In the genomic region with DNA sequence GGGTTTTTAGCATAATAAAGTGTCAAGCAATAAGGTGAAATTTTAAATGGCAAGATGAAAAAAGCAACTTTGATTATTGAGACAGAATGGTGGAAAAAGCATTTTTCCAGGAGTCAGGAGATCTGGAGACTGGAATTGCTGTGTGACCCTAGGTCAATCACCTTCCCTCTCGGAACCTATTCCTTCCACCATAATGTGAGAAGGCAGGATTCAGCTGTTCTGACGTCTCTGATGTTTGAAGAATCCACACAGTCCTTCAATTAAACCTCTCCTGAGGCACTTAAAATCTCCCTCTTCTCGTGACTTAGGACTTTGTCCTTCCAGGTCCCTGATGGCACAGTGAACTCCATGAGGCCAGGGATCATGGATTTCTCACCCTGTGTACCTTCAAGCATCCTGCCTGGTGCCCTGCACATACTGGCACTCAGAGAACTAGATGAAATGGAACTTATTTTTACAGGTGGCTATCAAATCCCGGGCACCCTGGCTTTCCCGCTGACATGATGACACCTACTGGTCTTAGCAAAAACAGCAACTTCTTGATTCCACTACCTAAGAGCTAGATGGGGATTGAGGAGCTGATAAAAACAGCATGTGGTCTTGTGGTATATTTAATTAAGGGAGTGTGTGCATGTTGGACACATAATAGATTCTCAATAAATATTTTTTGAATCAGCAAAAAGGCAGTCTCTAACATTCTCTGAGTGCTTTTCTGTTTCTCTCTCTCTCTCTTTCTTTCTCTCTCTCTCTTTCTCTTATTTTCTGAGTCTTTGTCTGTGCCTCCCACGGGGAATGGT, we compare ENCODE assay signal across 8 cellular contexts. TPM values are rescaled to one million over a fixed set of nuclear protein-coding genes. Genes with fewer than 3 reads are reported as not detected.
DNase-seq lines count a peak whose midpoint lies in the region; ATAC-seq, FAIRE-seq and TF ChIP-seq lines count a peak whose summit lies in the region.

No MANE protein-coding gene starts in this region.

- in situ Hi-C loops in T47D (cut with HindIII; ENCODE audit: low pct_unique_long_range_greater_than_20kb, low sequenced_read_pairs), result no loop called here

- FAIRE-seq in keratinocyte (lab: Jason Lieb, UNC), result no peak

- H3K36me3 ChIP-seq in keratinocyte (ENCODE audit: control insufficient read depth in 2 of 2, extremely low read depth in 1 of 2, insufficient read depth in 2 of 2, low read length in 2 of 2), result no peaks in the 10 kb centered on the region

- no peaks in the 10 kb centered on the region for H3K9me3 ChIP-seq in keratinocyte (ENCODE audit: control insufficient read depth, low read depth, low read length)

- dilution Hi-C loops in keratinocyte (cut with MboI; ENCODE audit: extremely low pct_ligation_motif_present, low sequenced_read_pairs), result no loop called here

- peak; percentile 65 for ATAC-seq in Right ventricle myocardium superior (ENCODE audit: poor library complexity)
- no peak for ATAC-seq in Right ventricle myocardium inferior

- DNase-seq in Right ventricle myocardium superior (no peak), Right ventricle myocardium inferior (ENCODE audit: missing footprints) (no peak), NCI-H146 (lab: John Stamatoyannopoulos, UW) (peak; percentile 73), SW480 (ENCODE audit: low spot score) (peak; percentile 78), T47D (ENCODE audit: low read depth in 1 of 2, low spot score in 1 of 2) (peak; percentile 78 to 79), keratinocyte (ENCODE audit: low read depth, low spot score) (peak; percentile 15), OCI-M2 (lab: John Stamatoyannopoulos, UW; ENCODE audit: unreplicated experiment) (no peak)
- peak; percentile 9 for DNase-seq in stimulated activated CD4-positive, alpha-beta T cell treated with anti-CD3 and anti-CD28 coated beads, Interleukin-4, amount 100 ng/mL, for 1 hour

- no peaks in the 10 kb centered on the region for H3K9me1 ChIP-seq in keratinocyte (ENCODE audit: control insufficient read depth, extremely low read depth, insufficient read depth, low read length)

- H4K20me1 ChIP-seq in keratinocyte (ENCODE audit: control insufficient read depth, extremely low read depth, insufficient read depth, low read length), result no peaks in the 10 kb centered on the region

- H3K27ac ChIP-seq in keratinocyte (ENCODE audit: control insufficient read depth, insufficient read depth, low read length), result no peak overlapping the region

- no peak overlapping the region for H2AFZ ChIP-seq in keratinocyte (ENCODE audit: control insufficient read depth, low read length)

- H3K4me2 ChIP-seq in keratinocyte (ENCODE audit: control insufficient read depth, extremely low read depth, insufficient read depth, low read depth, low read length), result no peak overlapping the region

- intact Hi-C loops in Right ventricle myocardium superior (cut with DNase I) (loop anchor here (5.0 to 10.0 kb wide), 3 partner anchors 153 to 615 kb away; no protein-coding TSS in a partner anchor), Right ventricle myocardium inferior (cut with DNase I) (loop anchor here (2.0 to 10.0 kb wide), 3 partner anchors 150 to 617 kb away; no protein-coding TSS in a partner anchor)

- H3K9ac ChIP-seq in keratinocyte (ENCODE audit: control insufficient read depth, extremely low read depth, insufficient read depth, low read length), result no peak overlapping the region

- H3K4me1 ChIP-seq in keratinocyte (ENCODE audit: control insufficient read depth, extremely low read depth, insufficient read depth, low read length), result no peaks in the 10 kb centered on the region

- TF ChIP-seq CTCF in keratinocyte (optimal IDR thresholded peaks at IDR 0.05 in 1 of 3, IDR thresholded peaks at IDR 0.05 in 1 of 3, conservative IDR thresholded peaks at IDR 0.05 in 1 of 3; ENCODE audit: extremely low read depth in 1 of 3, insufficient read depth in 2 of 3, low read length in 3 of 3), result peak; percentile 75 to 90 (median 80)

- H3K79me2 ChIP-seq in keratinocyte (ENCODE audit: control insufficient read depth, insufficient read depth, low read length), result no peaks in the 10 kb centered on the region

- no peak overlapping the region for H3K4me3 ChIP-seq in keratinocyte (ENCODE audit: control insufficient read depth in 2 of 3, extremely low read depth in 1 of 3, insufficient read depth in 2 of 3, low read depth in 1 of 3, low read length in 3 of 3)

- H3K27me3 ChIP-seq in keratinocyte (ENCODE audit: control insufficient read depth, extremely low read depth, insufficient read depth, low read length), result peaks cover 30% of the 10 kb centered on the region

RNA-seq across cellular contexts. Expression of a gene that starts 2.3 kb away (rescaled TPM):
- total RNA-seq in Right ventricle myocardium superior (not detected), Right ventricle myocardium inferior (not detected)
- polyA plus RNA-seq in keratinocyte, result not detected in 3 replicates
- not detected for polyA plus RNA-seq in keratinocyte (2011; ENCODE audit: low read depth)
- not detected in 2 replicates for polyA plus RNA-seq in keratinocyte (2011; cell fraction: cytosol; rRNA removed)
- polyA plus RNA-seq in keratinocyte (2011; cell fraction: nucleus; rRNA removed), result not detected in 2 replicates
- polyA plus RNA-seq in keratinocyte (2012; ENCODE audit: low replicate concordance), result not detected in 2 replicates
- polyA minus RNA-seq in keratinocyte, result not detected in 3 replicates
- not detected for polyA minus RNA-seq in keratinocyte (2011; cell fraction: cytosol; rRNA and poly(A)+ RNA removed)
- polyA minus RNA-seq in keratinocyte (2011; cell fraction: nucleus; rRNA and poly(A)+ RNA removed), result not detected in 2 replicates

Comparison
In these comparisons a context has a peak if more than half of its experiments do, and no peak if none do; other contexts are left out.
1. DNase-seq: peak in NCI-H146 (single experiment), SW480 (single experiment), T47D (2 of 2), keratinocyte (single experiment) and stimulated activated CD4-positive, alpha-beta T cell treated with anti-CD3 and anti-CD28 coated beads, Interleukin-4, amount 100 ng/mL, for 1 hour (single experiment); none in Right ventricle myocardium superior (single experiment), Right ventricle myocardium inferior (single experiment) and OCI-M2 (single experiment).